Comparison of ENCODE assay signal across 4 cellular contexts in genomic region chr3:138453940-138454339, GRCh38. TPM values are rescaled to one million over a fixed set of nuclear protein-coding genes. Genes with fewer than 3 reads are reported as not detected.
"Had no signal": no experiment of that assay in that cellular context is flagged by ENCODE, and none has a peak within 500 bp of the region (broad histone marks: within the 10 kb centered on the region; RNA-seq: fewer than 3 reads in every experiment).

No MANE protein-coding gene starts in this region.

RNA-seq across cellular contexts. Expression of gene ESYT3, which starts 19.5 kb away (rescaled TPM):
- total RNA-seq: natural killer cell; natural killer cell treated with Interleukin-12 subunit alpha and Interleukin-12 subunit beta and Interleukin-15 and Interleukin-18, amount 100 ng/mL, for 72 hours; pulmonary artery endothelial cell had no signal
- polyA plus RNA-seq: naive thymus-derived CD8-positive, alpha-beta T cell had no signal
